Comparison of ENCODE assay signal across 2 cellular contexts in the genomic region with DNA sequence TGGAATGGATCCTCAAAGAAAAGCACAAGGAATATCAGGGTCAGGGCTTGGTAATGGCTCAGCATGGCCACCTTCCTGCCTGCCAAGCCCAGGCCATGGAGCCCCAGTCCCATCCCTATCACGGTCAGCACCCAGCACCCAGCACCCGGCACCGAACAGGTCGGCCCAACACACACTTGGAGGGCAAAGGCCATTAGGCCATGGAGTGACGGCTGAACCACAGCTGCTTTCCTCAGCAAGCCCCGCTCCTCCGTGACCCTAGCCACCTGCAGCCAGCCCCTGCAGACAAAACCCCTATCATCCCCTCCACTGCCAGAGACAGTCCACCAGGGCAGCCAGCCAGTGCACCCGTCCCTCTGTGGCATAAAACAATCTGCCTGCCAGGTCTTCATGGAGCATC.
TF ChIP-seq lines count a peak whose summit lies in the region.

No MANE protein-coding gene starts in this region.

TF ChIP-seq in liver, 16 proteins besides CTCF, POLR2A, EP300 and RAD21:
- TF ChIP-seq FOXA2 (IDR thresholded peaks at IDR 0.05) (no peak), NR2F2 (IDR thresholded peaks at IDR 0.05) (no peak), GABPA (IDR thresholded peaks at IDR 0.05 in 1 of 2, conservative IDR thresholded peaks at IDR 0.05 in 1 of 2) (no peak), HNF4G (IDR thresholded peaks at IDR 0.05) (no peak)
- TF ChIP-seq, protein P1, sequence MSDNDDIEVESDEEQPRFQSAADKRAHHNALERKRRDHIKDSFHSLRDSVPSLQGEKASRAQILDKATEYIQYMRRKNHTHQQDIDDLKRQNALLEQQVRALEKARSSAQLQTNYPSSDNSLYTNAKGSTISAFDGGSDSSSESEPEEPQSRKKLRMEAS (IDR thresholded peaks at IDR 0.05) = no peak
- TF ChIP-seq, protein P2, sequence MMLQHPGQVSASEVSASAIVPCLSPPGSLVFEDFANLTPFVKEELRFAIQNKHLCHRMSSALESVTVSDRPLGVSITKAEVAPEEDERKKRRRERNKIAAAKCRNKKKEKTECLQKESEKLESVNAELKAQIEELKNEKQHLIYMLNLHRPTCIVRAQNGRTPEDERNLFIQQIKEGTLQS (IDR thresholded peaks at IDR 0.05) = no peak
- TF ChIP-seq, protein P3, sequence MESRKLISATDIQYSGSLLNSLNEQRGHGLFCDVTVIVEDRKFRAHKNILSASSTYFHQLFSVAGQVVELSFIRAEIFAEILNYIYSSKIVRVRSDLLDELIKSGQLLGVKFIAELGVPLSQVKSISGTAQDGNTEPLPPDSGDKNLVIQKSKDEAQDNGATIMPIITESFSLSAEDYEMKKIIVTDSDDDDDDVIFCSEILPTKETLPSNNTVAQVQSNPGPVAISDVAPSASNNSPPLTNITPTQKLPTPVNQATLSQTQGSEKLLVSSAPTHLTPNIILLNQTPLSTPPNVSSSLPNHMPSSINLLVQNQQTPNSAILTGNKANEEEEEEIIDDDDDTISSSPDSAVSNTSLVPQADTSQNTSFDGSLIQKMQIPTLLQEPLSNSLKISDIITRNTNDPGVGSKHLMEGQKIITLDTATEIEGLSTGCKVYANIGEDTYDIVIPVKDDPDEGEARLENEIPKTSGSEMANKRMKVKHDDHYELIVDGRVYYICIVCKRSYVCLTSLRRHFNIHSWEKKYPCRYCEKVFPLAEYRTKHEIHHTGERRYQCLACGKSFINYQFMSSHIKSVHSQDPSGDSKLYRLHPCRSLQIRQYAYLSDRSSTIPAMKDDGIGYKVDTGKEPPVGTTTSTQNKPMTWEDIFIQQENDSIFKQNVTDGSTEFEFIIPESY (IDR thresholded peaks at IDR 0.05) = no peak
TF ChIP-seq in liver: peak in this region for 0.

TF ChIP-seq in HepG2, 621 proteins besides CTCF, POLR2A, EP300 and RAD21:
- TF ChIP-seq, protein P4, sequence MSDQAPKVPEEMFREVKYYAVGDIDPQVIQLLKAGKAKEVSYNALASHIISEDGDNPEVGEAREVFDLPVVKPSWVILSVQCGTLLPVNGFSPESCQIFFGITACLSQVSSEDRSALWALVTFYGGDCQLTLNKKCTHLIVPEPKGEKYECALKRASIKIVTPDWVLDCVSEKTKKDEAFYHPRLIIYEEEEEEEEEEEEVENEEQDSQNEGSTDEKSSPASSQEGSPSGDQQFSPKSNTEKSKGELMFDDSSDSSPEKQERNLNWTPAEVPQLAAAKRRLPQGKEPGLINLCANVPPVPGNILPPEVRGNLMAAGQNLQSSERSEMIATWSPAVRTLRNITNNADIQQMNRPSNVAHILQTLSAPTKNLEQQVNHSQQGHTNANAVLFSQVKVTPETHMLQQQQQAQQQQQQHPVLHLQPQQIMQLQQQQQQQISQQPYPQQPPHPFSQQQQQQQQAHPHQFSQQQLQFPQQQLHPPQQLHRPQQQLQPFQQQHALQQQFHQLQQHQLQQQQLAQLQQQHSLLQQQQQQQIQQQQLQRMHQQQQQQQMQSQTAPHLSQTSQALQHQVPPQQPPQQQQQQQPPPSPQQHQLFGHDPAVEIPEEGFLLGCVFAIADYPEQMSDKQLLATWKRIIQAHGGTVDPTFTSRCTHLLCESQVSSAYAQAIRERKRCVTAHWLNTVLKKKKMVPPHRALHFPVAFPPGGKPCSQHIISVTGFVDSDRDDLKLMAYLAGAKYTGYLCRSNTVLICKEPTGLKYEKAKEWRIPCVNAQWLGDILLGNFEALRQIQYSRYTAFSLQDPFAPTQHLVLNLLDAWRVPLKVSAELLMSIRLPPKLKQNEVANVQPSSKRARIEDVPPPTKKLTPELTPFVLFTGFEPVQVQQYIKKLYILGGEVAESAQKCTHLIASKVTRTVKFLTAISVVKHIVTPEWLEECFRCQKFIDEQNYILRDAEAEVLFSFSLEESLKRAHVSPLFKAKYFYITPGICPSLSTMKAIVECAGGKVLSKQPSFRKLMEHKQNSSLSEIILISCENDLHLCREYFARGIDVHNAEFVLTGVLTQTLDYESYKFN (CRISPR knock-in tag; conservative IDR thresholded peaks at IDR 0.05) = no peak
- TF ChIP-seq RORA (CRISPR knock-in tag; IDR thresholded peaks at IDR 0.05) (no peak), PCBP1 (IDR thresholded peaks at IDR 0.05; ENCODE audit: borderline replicate concordance, low read depth, low read length) (no peak), ZNF10 (CRISPR knock-in tag; IDR thresholded peaks at IDR 0.05; ENCODE audit: borderline replicate concordance, low read depth) (no peak), NKX3-1 (CRISPR knock-in tag; IDR thresholded peaks at IDR 0.05) (no peak), FOSL1 (CRISPR knock-in tag; IDR thresholded peaks at IDR 0.05; ENCODE audit: borderline replicate concordance) (no peak), ARNTL (CRISPR knock-in tag; IDR thresholded peaks at IDR 0.05) (no peak), ZNF572 (CRISPR knock-in tag; IDR thresholded peaks at IDR 0.05) (no peak)
- TF ChIP-seq, protein P5, sequence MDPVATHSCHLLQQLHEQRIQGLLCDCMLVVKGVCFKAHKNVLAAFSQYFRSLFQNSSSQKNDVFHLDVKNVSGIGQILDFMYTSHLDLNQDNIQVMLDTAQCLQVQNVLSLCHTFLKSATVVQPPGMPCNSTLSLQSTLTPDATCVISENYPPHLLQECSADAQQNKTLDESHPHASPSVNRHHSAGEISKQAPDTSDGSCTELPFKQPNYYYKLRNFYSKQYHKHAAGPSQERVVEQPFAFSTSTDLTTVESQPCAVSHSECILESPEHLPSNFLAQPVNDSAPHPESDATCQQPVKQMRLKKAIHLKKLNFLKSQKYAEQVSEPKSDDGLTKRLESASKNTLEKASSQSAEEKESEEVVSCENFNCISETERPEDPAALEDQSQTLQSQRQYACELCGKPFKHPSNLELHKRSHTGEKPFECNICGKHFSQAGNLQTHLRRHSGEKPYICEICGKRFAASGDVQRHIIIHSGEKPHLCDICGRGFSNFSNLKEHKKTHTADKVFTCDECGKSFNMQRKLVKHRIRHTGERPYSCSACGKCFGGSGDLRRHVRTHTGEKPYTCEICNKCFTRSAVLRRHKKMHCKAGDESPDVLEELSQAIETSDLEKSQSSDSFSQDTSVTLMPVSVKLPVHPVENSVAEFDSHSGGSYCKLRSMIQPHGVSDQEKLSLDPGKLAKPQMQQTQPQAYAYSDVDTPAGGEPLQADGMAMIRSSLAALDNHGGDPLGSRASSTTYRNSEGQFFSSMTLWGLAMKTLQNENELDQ (CRISPR knock-in tag; IDR thresholded peaks at IDR 0.05; ENCODE audit: borderline replicate concordance) = no peak
- TF ChIP-seq, protein P6, sequence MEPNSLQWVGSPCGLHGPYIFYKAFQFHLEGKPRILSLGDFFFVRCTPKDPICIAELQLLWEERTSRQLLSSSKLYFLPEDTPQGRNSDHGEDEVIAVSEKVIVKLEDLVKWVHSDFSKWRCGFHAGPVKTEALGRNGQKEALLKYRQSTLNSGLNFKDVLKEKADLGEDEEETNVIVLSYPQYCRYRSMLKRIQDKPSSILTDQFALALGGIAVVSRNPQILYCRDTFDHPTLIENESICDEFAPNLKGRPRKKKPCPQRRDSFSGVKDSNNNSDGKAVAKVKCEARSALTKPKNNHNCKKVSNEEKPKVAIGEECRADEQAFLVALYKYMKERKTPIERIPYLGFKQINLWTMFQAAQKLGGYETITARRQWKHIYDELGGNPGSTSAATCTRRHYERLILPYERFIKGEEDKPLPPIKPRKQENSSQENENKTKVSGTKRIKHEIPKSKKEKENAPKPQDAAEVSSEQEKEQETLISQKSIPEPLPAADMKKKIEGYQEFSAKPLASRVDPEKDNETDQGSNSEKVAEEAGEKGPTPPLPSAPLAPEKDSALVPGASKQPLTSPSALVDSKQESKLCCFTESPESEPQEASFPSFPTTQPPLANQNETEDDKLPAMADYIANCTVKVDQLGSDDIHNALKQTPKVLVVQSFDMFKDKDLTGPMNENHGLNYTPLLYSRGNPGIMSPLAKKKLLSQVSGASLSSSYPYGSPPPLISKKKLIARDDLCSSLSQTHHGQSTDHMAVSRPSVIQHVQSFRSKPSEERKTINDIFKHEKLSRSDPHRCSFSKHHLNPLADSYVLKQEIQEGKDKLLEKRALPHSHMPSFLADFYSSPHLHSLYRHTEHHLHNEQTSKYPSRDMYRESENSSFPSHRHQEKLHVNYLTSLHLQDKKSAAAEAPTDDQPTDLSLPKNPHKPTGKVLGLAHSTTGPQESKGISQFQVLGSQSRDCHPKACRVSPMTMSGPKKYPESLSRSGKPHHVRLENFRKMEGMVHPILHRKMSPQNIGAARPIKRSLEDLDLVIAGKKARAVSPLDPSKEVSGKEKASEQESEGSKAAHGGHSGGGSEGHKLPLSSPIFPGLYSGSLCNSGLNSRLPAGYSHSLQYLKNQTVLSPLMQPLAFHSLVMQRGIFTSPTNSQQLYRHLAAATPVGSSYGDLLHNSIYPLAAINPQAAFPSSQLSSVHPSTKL (CRISPR knock-in tag; IDR thresholded peaks at IDR 0.05) = no peak
